In genomic region chr10:87053121-87053520, GRCh38 we compare ENCODE assay signal across 19 cellular contexts. TPM values are rescaled to one million over a fixed set of nuclear protein-coding genes. Genes with fewer than 3 reads are reported as not detected.
DNase-seq lines count a peak whose midpoint lies in the region; ATAC-seq and TF ChIP-seq lines count a peak whose summit lies in the region.
"Had no signal": no experiment of that assay in that cellular context is flagged by ENCODE, and none has a peak within 500 bp of the region (broad histone marks: within the 10 kb centered on the region; RNA-seq: fewer than 3 reads in every experiment).

No MANE protein-coding gene starts in this region.

- H3K27ac ChIP-seq in temporal lobe (ENCODE audit: low read depth, low read length) = peak overlapping the region; percentile 95
- H3K27ac ChIP-seq: C4-2B had no signal

- no peaks in the 10 kb centered on the region for H3K27me3 Mint-ChIP-seq in brain
- H3K27me3 Mint-ChIP-seq: activated T-helper 17 cell treated with anti-CD3 and anti-CD28 coated beads, Interleukin-2, amount 50 U/mL, for 72 hours had no signal

- peaks cover under 1% of the 10 kb centered on the region for H3K4me1 Mint-ChIP-seq in brain
- H3K4me1 Mint-ChIP-seq: activated T-helper 17 cell treated with anti-CD3 and anti-CD28 coated beads, Interleukin-2, amount 50 U/mL, for 72 hours had no signal

- ATAC-seq in GM19324 (IDR thresholded peaks at IDR 0.05; ENCODE audit: low FRiP score, unreplicated experiment) = no peak
- ATAC-seq: activated T-helper 17 cell treated with anti-CD3 and anti-CD28 coated beads, Interleukin-2, amount 50 U/mL, for 72 hours; mucosa of descending colon had no signal

- TF ChIP-seq CTCF in brain (conservative IDR thresholded peaks at IDR 0.05) = no peak

- peak overlapping the region in 1 of 5 experiments; percentile 22 for H3K4me3 Mint-ChIP-seq in brain
- H3K4me3 Mint-ChIP-seq: activated T-helper 17 cell treated with anti-CD3 and anti-CD28 coated beads, Interleukin-2, amount 50 U/mL, for 72 hours; T-helper 2 cell treated with Interferon-gamma antibody and Interleukin-4, amounts not matched to agents 5 μg/mL and 100 μg/mL, for 36 hours had no signal

- H3K9me3 Mint-ChIP-seq in brain = no peaks in the 10 kb centered on the region
- H3K9me3 Mint-ChIP-seq: activated T-helper 17 cell treated with anti-CD3 and anti-CD28 coated beads, Interleukin-2, amount 50 U/mL, for 72 hours; T-helper 2 cell treated with Interferon-gamma antibody and Interleukin-4, amounts not matched to agents 5 μg/mL and 100 μg/mL, for 36 hours had no signal

- H3K36me3 Mint-ChIP-seq in brain = peaks cover 50% of the 10 kb centered on the region

- H3K27ac Mint-ChIP-seq in brain = peak overlapping the region in 4 of 5 experiments; percentile 24 to 93 (median 54)
- H3K27ac Mint-ChIP-seq: activated T-helper 17 cell treated with anti-CD3 and anti-CD28 coated beads, Interleukin-2, amount 50 U/mL, for 72 hours; T-helper 2 cell treated with Interferon-gamma antibody and Interleukin-4, amounts not matched to agents 5 μg/mL and 100 μg/mL, for 36 hours had no signal

- peak; percentile 45 to 59 for DNase-seq in NCI-H1930 (lab: John Stamatoyannopoulos, UW)
- DNase-seq in inferior parietal cortex (ENCODE audit: extremely low spot score) = peak; percentile 80
- no peak for DNase-seq in activated T-cell treated with anti-CD3 and anti-CD28 coated beads, Interleukin-2, amount 50 U/mL, for 1 hour
- no peak for DNase-seq in SHP77 (lab: John Stamatoyannopoulos, UW)
- DNase-seq: activated CD4-positive, alpha-beta T cell treated with anti-CD3 and anti-CD28 coated beads, Interleukin-2, amount 50 U/mL, for 1 hour; effector CD4-positive, alpha-beta T cell; EL; mucosa of descending colon; NCI-H524 had no signal

RNA-seq across cellular contexts. Expression of gene FAM25A, which starts 33.0 kb away (rescaled TPM):
- polyA plus RNA-seq in brain (ENCODE audit: insufficient read depth, low read depth, low replicate concordance) = not detected
- total RNA-seq in temporal lobe = not detected
- total RNA-seq: activated T-helper 17 cell treated with anti-CD3 and anti-CD28 coated beads, Interleukin-2, amount 50 U/mL, for 72 hours; fibroblast of villous mesenchyme; mucosa of descending colon; posterior vena cava; RPMI7951; urinary bladder had no signal
- polyA plus RNA-seq: urinary bladder had no signal

RNA-seq across cellular contexts. Expression of gene GLUD1, which starts 41.5 kb away (rescaled TPM):
- polyA plus RNA-seq in brain (ENCODE audit: insufficient read depth, low read depth, low replicate concordance) = 117 TPM
- total RNA-seq in temporal lobe = 139 TPM

RNA-seq across cellular contexts. Expression of gene SHLD2, which starts 41.9 kb away (rescaled TPM):
- polyA plus RNA-seq in brain (ENCODE audit: insufficient read depth, low read depth, low replicate concordance) = 2.3 TPM
- total RNA-seq in temporal lobe = 30.2 TPM

Comparison
In these comparisons a context has a peak if more than half of its experiments do, and no peak if none do; other contexts are left out.
1. DNase-seq: peak in NCI-H1930 (2 of 2) and inferior parietal cortex (single experiment); none in activated T-cell treated with anti-CD3 and anti-CD28 coated beads, Interleukin-2, amount 50 U/mL, for 1 hour (single experiment) and SHP77 (0 of 2).